ENCODE assay signal across 20 cellular contexts in the genomic region with DNA sequence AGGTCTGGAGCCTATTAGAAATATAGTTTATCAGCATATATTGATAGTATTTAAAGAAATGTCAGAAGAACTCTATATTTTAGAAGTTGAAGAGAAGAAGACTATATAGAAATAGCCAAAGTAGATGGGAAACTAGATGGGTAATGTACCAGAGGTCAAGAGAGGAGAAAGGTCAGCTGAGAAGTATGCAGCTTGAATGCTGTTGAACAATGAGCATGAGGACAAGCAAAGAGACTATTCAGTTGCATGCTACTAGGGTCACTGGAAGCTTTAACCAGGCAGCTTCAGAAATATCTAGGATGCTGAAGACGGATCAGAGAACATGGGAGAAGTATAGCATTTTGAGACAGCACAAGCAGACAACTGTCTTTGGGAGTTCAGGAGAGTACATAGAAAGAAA.
"Had no signal": no experiment of that assay in that cellular context is flagged by ENCODE, and none has a peak within 500 bp of the region (broad histone marks: within the 10 kb centered on the region; RNA-seq: fewer than 3 reads in every experiment).

No MANE protein-coding gene starts in this region.

- H2AFZ ChIP-seq: hepatocyte had no signal

- H3K4me1 ChIP-seq: left ventricle myocardium inferior, right atrium auricular region, right lobe of liver, tibial artery, uterus had no signal

- H3K36me3 ChIP-seq: left ventricle myocardium inferior, ovary, right atrium auricular region, right lobe of liver, stomach, thoracic aorta, tibial artery, uterus had no signal

- H3K27me3 ChIP-seq: hepatocyte, ovary, right atrium auricular region, right lobe of liver, stomach, tibial artery, uterus had no signal

- H3K9me3 ChIP-seq: left ventricle myocardium inferior, mucosa of descending colon, ovary, right atrium auricular region, right lobe of liver, stomach, thoracic aorta, tibial artery, uterus had no signal

- H3K27ac ChIP-seq: hepatocyte, left ventricle myocardium inferior, ovary, right atrium auricular region, right lobe of liver, stomach, thoracic aorta, tibial artery, uterus had no signal

- H3K4me3 ChIP-seq: hepatocyte, left ventricle myocardium inferior, lung, mucosa of descending colon, ovary, right atrium auricular region, right lobe of liver, smooth muscle cell, stomach, thoracic aorta, tibial artery, uterus had no signal

- DNase-seq: islet precursor cell; left ventricle myocardium inferior; midbrain; naive thymus-derived CD4-positive, alpha-beta T cell; ovary; right lobe of liver; stimulated activated CD4-positive, alpha-beta T cell treated with anti-CD3 and anti-CD28 coated beads, Interleukin-1b, Interleukin-23, amount 100 ng/mL, for 48 hours; stimulated activated CD4-positive, alpha-beta T cell treated with anti-CD3 and anti-CD28 coated beads, Interleukin-2, amount 100 ng/mL, for 48 hours; stimulated activated naive B cell treated with anti-CD40 and anti-IgM and Interleukin-4, amounts not matched to agents 10 μg/mL and 1 μg/mL and 100 μg/mL, for 72 hours; stimulated activated naive CD8-positive, alpha-beta T cell treated with anti-CD3 and anti-CD28 coated beads, Interleukin-15, Interleukin-2, amounts not matched to agents 100 U/mL and 50 U/mL, for 24 hours; stomach; tibial artery; uterus had no signal

- H3K4me2 ChIP-seq: hepatocyte, smooth muscle cell had no signal

- ATAC-seq: mucosa of descending colon; naive thymus-derived CD4-positive, alpha-beta T cell; natural killer cell treated with Interleukin-12 subunit alpha and Interleukin-12 subunit beta and Interleukin-15 and Interleukin-18, amount 100 ng/mL, for 72 hours; stimulated activated naive B cell treated with anti-CD40 and anti-IgM and Interleukin-4, amounts not matched to agents 10 μg/mL and 1 μg/mL and 100 μg/mL, for 72 hours; stimulated activated naive CD8-positive, alpha-beta T cell treated with anti-CD3 and anti-CD28 coated beads, Interleukin-15, Interleukin-2, amounts not matched to agents 100 U/mL and 50 U/mL, for 24 hours had no signal

- H3K79me2 ChIP-seq: hepatocyte had no signal
